14 cellular contexts compared by ENCODE assay signal in the genomic region with DNA sequence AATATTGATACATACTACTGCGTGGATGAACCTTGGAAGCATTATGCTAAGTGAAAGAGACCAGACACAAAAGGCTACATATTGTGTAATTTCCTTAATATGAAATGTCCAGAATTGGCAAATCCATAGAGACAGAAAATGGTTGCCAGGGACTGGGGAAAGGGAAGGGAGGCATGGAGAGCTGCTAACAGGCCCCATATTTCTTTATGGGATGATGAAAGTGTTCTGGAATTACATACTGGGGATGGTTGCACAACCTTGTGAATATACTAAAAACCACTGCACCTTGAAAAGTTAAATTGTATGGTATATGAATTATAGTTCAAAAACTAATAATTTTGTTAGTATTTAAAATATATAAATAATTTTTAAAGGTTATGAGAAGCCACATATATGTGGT.
"Had no signal": no experiment of that assay in that cellular context is flagged by ENCODE, and none has a peak within 500 bp of the region (broad histone marks: within the 10 kb centered on the region; RNA-seq: fewer than 3 reads in every experiment).

No MANE protein-coding gene starts in this region.

- H3K4me3 ChIP-seq: heart left ventricle, neural progenitor cell, ovary, testis, upper lobe of right lung had no signal

- ATAC-seq: foreskin keratinocyte; heart left ventricle; stimulated activated naive CD8-positive, alpha-beta T cell treated with anti-CD3 and anti-CD28 coated beads, Interleukin-15, amount 100 ng/mL, for 72 hours; upper lobe of right lung had no signal

- DNase-seq: activated CD4-positive, alpha-beta T cell treated with anti-CD3 and anti-CD28 coated beads, Interleukin-2, amount 10 ng/mL, durations not matched to agents 7 days and 5 days; activated CD8-positive, alpha-beta memory T cell treated with anti-CD3 and anti-CD28 coated beads for 24 hours; activated naive CD4-positive, alpha-beta T cell treated with anti-CD3 and anti-CD28 coated beads for 36 hours; caudate nucleus; cortex of kidney; effector CD8-positive, alpha-beta T cell; heart left ventricle; ovary; stimulated activated CD4-positive, alpha-beta T cell treated with anti-CD3 and anti-CD28 coated beads, Interleukin-4, amount 100 ng/mL, for 4 hours; stimulated activated naive CD8-positive, alpha-beta T cell treated with anti-CD3 and anti-CD28 coated beads, Interleukin-15, amount 100 ng/mL, for 72 hours; testis; upper lobe of right lung had no signal
